1 cellular context compared by ENCODE assay signal in genomic region chr6:156776841-156777576, GRCh38.
TF ChIP-seq lines count a peak whose summit lies in the region.

Gene ARID1B, plus strand, starts transcription at chr6:156777378. Its CDS starts 303 bp downstream, at chr6:156777681.

TF ChIP-seq in HepG2, 621 proteins besides CTCF, POLR2A, EP300 and RAD21 (continued from another document and continues in another):
- no peak for TF ChIP-seq ZZZ3 (CRISPR knock-in tag; IDR thresholded peaks at IDR 0.05; ENCODE audit: borderline replicate concordance)
- no peak for TF ChIP-seq DNMT1 (CRISPR knock-in tag; IDR thresholded peaks at IDR 0.05)
- no peak for TF ChIP-seq ZNF496 (CRISPR knock-in tag; IDR thresholded peaks at IDR 0.05; ENCODE audit: insufficient replicate concordance)
- no peak for TF ChIP-seq ZNF275 (CRISPR knock-in tag; IDR thresholded peaks at IDR 0.05; ENCODE audit: borderline replicate concordance)
- no peak for TF ChIP-seq MAFG (CRISPR knock-in tag; IDR thresholded peaks at IDR 0.05)
- no peak for TF ChIP-seq ZNF724P (CRISPR knock-in tag; IDR thresholded peaks at IDR 0.05; ENCODE audit: borderline replicate concordance)
- TF ChIP-seq ZBTB43 (CRISPR knock-in tag; conservative IDR thresholded peaks at IDR 0.05): peak; percentile 73
- TF ChIP-seq ZNF207 (IDR thresholded peaks at IDR 0.05; ENCODE audit: borderline replicate concordance): no peak
- no peak for TF ChIP-seq ZBTB39 (CRISPR knock-in tag; IDR thresholded peaks at IDR 0.05)
- no peak for TF ChIP-seq CHCHD3 (CRISPR knock-in tag; IDR thresholded peaks at IDR 0.05)
- TF ChIP-seq SNRNP70 (IDR thresholded peaks at IDR 0.05; ENCODE audit: low read depth, low read length): no peak
- no peak for TF ChIP-seq CCAR2 (optimal IDR thresholded peaks at IDR 0.05; ENCODE audit: low read depth, low read length)
- peak; percentile 50; the same call in 1 of the 2 replicates for TF ChIP-seq MAZ (IDR thresholded peaks at IDR 0.05; ENCODE audit: borderline replicate concordance, low read depth, low read length)
- TF ChIP-seq MAZ (CRISPR knock-in tag; IDR thresholded peaks at IDR 0.05; ENCODE audit: low read depth): peak; percentile 51
- no peak for TF ChIP-seq ATF1 (CRISPR knock-in tag; IDR thresholded peaks at IDR 0.05)
- peak; percentile 3; the same call in 1 of the 2 replicates for TF ChIP-seq NCOA2 (CRISPR knock-in tag; IDR thresholded peaks at IDR 0.05)
- no peak for TF ChIP-seq ZNF558 (CRISPR knock-in tag; IDR thresholded peaks at IDR 0.05; ENCODE audit: borderline replicate concordance)
- TF ChIP-seq EEA1 (CRISPR knock-in tag; IDR thresholded peaks at IDR 0.05; ENCODE audit: borderline replicate concordance): no peak
- peak; percentile 63; the same call in 1 of the 2 replicates for TF ChIP-seq ZFP82 (CRISPR knock-in tag; IDR thresholded peaks at IDR 0.05; ENCODE audit: borderline replicate concordance)
- TF ChIP-seq ZMAT5 (CRISPR knock-in tag; IDR thresholded peaks at IDR 0.05; ENCODE audit: borderline replicate concordance, low read depth): no peak
- no peak; the same call in 1 of the 2 replicates for TF ChIP-seq BATF2 (CRISPR knock-in tag; IDR thresholded peaks at IDR 0.05)
- TF ChIP-seq ZMYM4 (CRISPR knock-in tag; IDR thresholded peaks at IDR 0.05): peak; percentile 37; the same call in 1 of the 2 replicates
- TF ChIP-seq ZBTB8A (CRISPR knock-in tag; IDR thresholded peaks at IDR 0.05; ENCODE audit: borderline replicate concordance, low read depth): no peak
- TF ChIP-seq ZBTB21 (CRISPR knock-in tag; IDR thresholded peaks at IDR 0.05): 0 out of 2 replicates have a peak, but pooled peaks have one; percentile 7
- TF ChIP-seq KDM5B (CRISPR knock-in tag; IDR thresholded peaks at IDR 0.05; ENCODE audit: borderline replicate concordance): no peak
- TF ChIP-seq WIZ (CRISPR knock-in tag; IDR thresholded peaks at IDR 0.05): no peak
- TF ChIP-seq DMTF1 (CRISPR knock-in tag; IDR thresholded peaks at IDR 0.05): no peak
- peak; percentile 48; the same call in 1 of the 2 replicates for TF ChIP-seq POLR2AphosphoS2 (IDR thresholded peaks at IDR 0.05; ENCODE audit: low read depth, low read length)
- no peak for TF ChIP-seq NFE2L2 (IDR thresholded peaks at IDR 0.05; ENCODE audit: low read length)
- no peak for TF ChIP-seq MTA3 (CRISPR knock-in tag; IDR thresholded peaks at IDR 0.05)
- TF ChIP-seq ZNF800 (CRISPR knock-in tag; IDR thresholded peaks at IDR 0.05): no peak
- TF ChIP-seq XBP1 (CRISPR knock-in tag; IDR thresholded peaks at IDR 0.05): no peak
- no peak for TF ChIP-seq ZNF788 (CRISPR knock-in tag; IDR thresholded peaks at IDR 0.05; ENCODE audit: borderline replicate concordance)
- peak; percentile 94 for TF ChIP-seq YEATS4 (CRISPR knock-in tag; IDR thresholded peaks at IDR 0.05; ENCODE audit: borderline replicate concordance)
- 0 out of 2 replicates have a peak, but pooled peaks have one; percentile 41 for TF ChIP-seq DZIP1 (CRISPR knock-in tag; IDR thresholded peaks at IDR 0.05)
- no peak for TF ChIP-seq TBL1XR1 (IDR thresholded peaks at IDR 0.05; ENCODE audit: borderline replicate concordance, low read length, partially characterized antibody)
- 0 out of 2 replicates have a peak, but pooled peaks have one; percentile 26 for TF ChIP-seq ZNF280D (CRISPR knock-in tag; IDR thresholded peaks at IDR 0.05)
- no peak for TF ChIP-seq STAT6 (CRISPR knock-in tag; IDR thresholded peaks at IDR 0.05; ENCODE audit: borderline replicate concordance)
- no peak for TF ChIP-seq ZNF850 (CRISPR knock-in tag; conservative IDR thresholded peaks at IDR 0.05)
- 0 out of 2 replicates have a peak, but pooled peaks have one; percentile 40 for TF ChIP-seq REL (CRISPR knock-in tag; conservative IDR thresholded peaks at IDR 0.05)
- no peak for TF ChIP-seq RFXANK (CRISPR knock-in tag; IDR thresholded peaks at IDR 0.05)
- TF ChIP-seq TAF15 (IDR thresholded peaks at IDR 0.05; ENCODE audit: low read depth, low read length, poor library complexity, severe bottlenecking): no peak
- no peak for TF ChIP-seq EED (CRISPR knock-in tag; IDR thresholded peaks at IDR 0.05)
- TF ChIP-seq HDAC6 (IDR thresholded peaks at IDR 0.05; ENCODE audit: low read depth, low read length): no peak
- TF ChIP-seq GATAD2A (CRISPR knock-in tag; IDR thresholded peaks at IDR 0.05): 0 out of 2 replicates have a peak, but pooled peaks have one; percentile 12
- no peak for TF ChIP-seq ZNF615 (CRISPR knock-in tag; IDR thresholded peaks at IDR 0.05; ENCODE audit: borderline replicate concordance)
- no peak for TF ChIP-seq ZNF292 (CRISPR knock-in tag; IDR thresholded peaks at IDR 0.05; ENCODE audit: borderline replicate concordance, low read depth)
